In genomic region chr7:100829150-100829716, GRCh38 we compare ENCODE assay signal across 7 cellular contexts. TPM values are rescaled to one million over a fixed set of nuclear protein-coding genes. Genes with fewer than 3 reads are reported as not detected.
A peak's percentile ranks its signal among the peaks of the same experiment; 100 is the strongest.
DNase-seq lines count a peak whose midpoint lies in the region; FAIRE-seq and TF ChIP-seq lines count a peak whose summit lies in the region.
"Had no signal": no experiment of that assay in that cellular context is flagged by ENCODE, and none has a peak within 500 bp of the region (broad histone marks: within the 10 kb centered on the region; RNA-seq: fewer than 3 reads in every experiment).

No MANE protein-coding gene starts in this region.

- H3K9me1 ChIP-seq in endothelial cell of umbilical vein (replicated peaks; ENCODE audit: control insufficient read depth, extremely low read depth, insufficient read depth, low read length): no peaks in the 10 kb centered on the region

- H3K27ac ChIP-seq in endothelial cell of umbilical vein (ENCODE audit: insufficient read depth, low read depth, low read length): peak overlapping the region; percentile 94
- H3K27ac ChIP-seq: KMS-11 had no signal

- H4K20me1 ChIP-seq in endothelial cell of umbilical vein (replicated peaks; ENCODE audit: control insufficient read depth, extremely low read depth, insufficient read depth, low read length): no peaks in the 10 kb centered on the region

- TF ChIP-seq POLR2A in endothelial cell of umbilical vein (IDR thresholded peaks at IDR 0.05; ENCODE audit: low read depth, low read length): peak; percentile 87

- no peaks in the 10 kb centered on the region for H3K27me3 ChIP-seq in endothelial cell of umbilical vein (ENCODE audit: control insufficient read depth in 2 of 2, insufficient read depth in 2 of 2, low read length in 2 of 2)

- no TSS peak for BruUV-seq in endothelial cell of umbilical vein (replicated peaks; lab: Mats Ljungman, UMichigan)

- dilution Hi-C loops in endothelial cell of umbilical vein (cut with MboI; ENCODE audit: extremely low pct_ligation_motif_present, low sequenced_read_pairs): loop anchor here (25.0 kb wide), 1 partner anchor 117 kb away; the partner anchor contains the start of genes EPO and POP7

- peaks cover 15% of the 10 kb centered on the region for H3K4me1 ChIP-seq in endothelial cell of umbilical vein (ENCODE audit: control insufficient read depth, extremely low read depth, insufficient read depth, low read length)

- DNase-seq in D721Med (ENCODE audit: insufficient read length, low spot score) (peak; percentile 8), endothelial cell of umbilical vein (ENCODE audit: low read depth, low spot score) (peak; percentile 98), mucosa of gallbladder (ENCODE audit: low spot score) (peak; percentile 64), iPS-NIHi7 (ENCODE audit: extremely low spot score) (no peak), NCI-H82 (lab: John Stamatoyannopoulos, UW) (no peak)
- no peak for DNase-seq in activated CD8-positive, alpha-beta memory T cell treated with anti-CD3 and anti-CD28 coated beads for 24 hours

- TF ChIP-seq CTCF in D721Med (IDR thresholded peaks at IDR 0.05; ENCODE audit: insufficient read depth, missing control alignments) (no peak), endothelial cell of umbilical vein (IDR thresholded peaks at IDR 0.05; ENCODE audit: extremely low read depth in 1 of 2, insufficient read depth in 1 of 2, low read depth in 1 of 2, low read length in 2 of 2) (no peak)

- H3K9me3 ChIP-seq in endothelial cell of umbilical vein (replicated peaks; ENCODE audit: control insufficient read depth, insufficient read depth, low read length): no peaks in the 10 kb centered on the region

- peaks cover 30% of the 10 kb centered on the region for H3K79me2 ChIP-seq in endothelial cell of umbilical vein (ENCODE audit: control insufficient read depth, insufficient read depth, low read length)

- intact Hi-C loops in endothelial cell of umbilical vein (cut with micrococcal nuclease): loop anchor here (2.0 kb wide), 1 partner anchor 124 kb away; no protein-coding TSS in a partner anchor

- peak overlapping the region; percentile 74 for H3K4me2 ChIP-seq in endothelial cell of umbilical vein (ENCODE audit: insufficient read depth, low read length)
- H3K4me2 ChIP-seq: KMS-11 had no signal

- POLR2A ChIA-PET in endothelial cell of umbilical vein (lab: Charles Lee): interaction anchor here (0.5 to 1.0 kb wide), 3 partner anchors 7 to 27 kb away, joined by 3 read pairs; no protein-coding TSS in a partner anchor

- no peak overlapping the region for H3K4me3 ChIP-seq in endothelial cell of umbilical vein (replicated peaks in 1 of 3; ENCODE audit: insufficient read depth in 1 of 3, low read depth in 1 of 3, low read length in 3 of 3)

- CTCF ChIA-PET in endothelial cell of umbilical vein (lab: Charles Lee): interaction anchor here (2.1 to 5.8 kb wide), 4 partner anchors 13 to 124 kb away, joined by 6 to 130 read pairs (median 45); partner anchors contain the start of genes POP7 and SLC12A9

- peaks cover 0 to under 1% of the 10 kb centered on the region in 2 experiments for H3K36me3 ChIP-seq in endothelial cell of umbilical vein (ENCODE audit: control insufficient read depth in 2 of 2, extremely low read depth in 1 of 2, insufficient read depth in 2 of 2, low read length in 2 of 2)

- no peak for FAIRE-seq in D721Med (lab: Jason Lieb, UNC)
- FAIRE-seq in endothelial cell of umbilical vein (lab: Jason Lieb, UNC): peak; percentile 97

- H2AFZ ChIP-seq in endothelial cell of umbilical vein (ENCODE audit: low read depth, low read length): no peak overlapping the region

- peak overlapping the region; percentile 55 for H3K9ac ChIP-seq in endothelial cell of umbilical vein (replicated peaks; ENCODE audit: extremely low read depth, insufficient read depth, low read length)
- H3K9ac ChIP-seq: KMS-11 had no signal

TF ChIP-seq in endothelial cell of umbilical vein, 7 proteins besides CTCF, POLR2A, EP300 and RAD21:
- TF ChIP-seq POLR2AphosphoS5 (IDR thresholded peaks at IDR 0.05; ENCODE audit: insufficient read depth, low read depth, low read length) (peak; percentile 99), GATA2 (IDR thresholded peaks at IDR 0.05; ENCODE audit: insufficient read depth, insufficient read length, low read depth, low read length) (peak; percentile 97), EZH2 (IDR thresholded peaks at IDR 0.05; ENCODE audit: borderline replicate concordance, low read depth, low read length, severe bottlenecking) (no peak), MYC (IDR thresholded peaks at IDR 0.05; ENCODE audit: low read depth, low read length) (no peak)

RNA-seq across cellular contexts. Expression of gene EPHB4, which starts 1.9 kb away (rescaled TPM):
- 148 and 193 TPM in 2 replicates for total RNA-seq in endothelial cell of umbilical vein
- 240 and 274 TPM in 2 replicates for polyA plus RNA-seq in endothelial cell of umbilical vein
- 252 and 260 TPM in 2 replicates for polyA plus RNA-seq in endothelial cell of umbilical vein (2011; cell fraction: cytosol; rRNA removed)
- polyA plus RNA-seq in endothelial cell of umbilical vein (2011; cell fraction: nucleus; rRNA removed): 262 and 267 TPM in 2 replicates
- 170 and 173 TPM in 2 replicates for polyA plus RNA-seq in endothelial cell of umbilical vein (2012)
- polyA minus RNA-seq in endothelial cell of umbilical vein: 243 and 340 TPM in 2 replicates
- 24.2 TPM for polyA minus RNA-seq in endothelial cell of umbilical vein (2011; cell fraction: cytosol; rRNA and poly(A)+ RNA removed)
- polyA minus RNA-seq in endothelial cell of umbilical vein (2011; cell fraction: nucleus; rRNA and poly(A)+ RNA removed): 99.7 and 134 TPM in 2 replicates
- 165 TPM for total RNA-seq in mucosa of gallbladder

RNA-seq across cellular contexts. Expression of gene SLC12A9, which starts 23.3 kb away (rescaled TPM):
- total RNA-seq in endothelial cell of umbilical vein: 30.1 and 35.0 TPM in 2 replicates
- polyA plus RNA-seq in endothelial cell of umbilical vein: 37.0 and 37.5 TPM in 2 replicates
- polyA plus RNA-seq in endothelial cell of umbilical vein (2011; cell fraction: cytosol; rRNA removed): 16.4 and 21.1 TPM in 2 replicates
- polyA plus RNA-seq in endothelial cell of umbilical vein (2011; cell fraction: nucleus; rRNA removed): 62.1 and 65.2 TPM in 2 replicates
- 23.0 and 23.7 TPM in 2 replicates for polyA plus RNA-seq in endothelial cell of umbilical vein (2012)
- 29.1 and 35.8 TPM in 2 replicates for polyA minus RNA-seq in endothelial cell of umbilical vein
- 4.3 TPM for polyA minus RNA-seq in endothelial cell of umbilical vein (2011; cell fraction: cytosol; rRNA and poly(A)+ RNA removed)
- 13.5 and 18.8 TPM in 2 replicates for polyA minus RNA-seq in endothelial cell of umbilical vein (2011; cell fraction: nucleus; rRNA and poly(A)+ RNA removed)
- 76.1 TPM for total RNA-seq in mucosa of gallbladder

RNA-seq across cellular contexts. Expression of gene TRIP6, which starts 38.0 kb away (rescaled TPM):
- 84.5 and 90.3 TPM in 2 replicates for total RNA-seq in endothelial cell of umbilical vein
- 88.6 and 90.3 TPM in 2 replicates for polyA plus RNA-seq in endothelial cell of umbilical vein
- polyA plus RNA-seq in endothelial cell of umbilical vein (2011; cell fraction: cytosol; rRNA removed): 69.4 and 77.1 TPM in 2 replicates
- 65.8 and 79.0 TPM in 2 replicates for polyA plus RNA-seq in endothelial cell of umbilical vein (2011; cell fraction: nucleus; rRNA removed)
- polyA plus RNA-seq in endothelial cell of umbilical vein (2012): 60.3 and 63.1 TPM in 2 replicates
- polyA minus RNA-seq in endothelial cell of umbilical vein: 40.6 and 47.6 TPM in 2 replicates
- 36.6 TPM for polyA minus RNA-seq in endothelial cell of umbilical vein (2011; cell fraction: cytosol; rRNA and poly(A)+ RNA removed)
- polyA minus RNA-seq in endothelial cell of umbilical vein (2011; cell fraction: nucleus; rRNA and poly(A)+ RNA removed): 14.4 and 21.5 TPM in 2 replicates
- total RNA-seq in mucosa of gallbladder: 91.0 TPM

RNA-seq across cellular contexts. Expression of gene SRRT, which starts 45.7 kb away (rescaled TPM):
- total RNA-seq in endothelial cell of umbilical vein (199 and 202 TPM in 2 replicates), mucosa of gallbladder (150 TPM)
- 51.9 and 58.6 TPM in 2 replicates for polyA plus RNA-seq in endothelial cell of umbilical vein
- polyA plus RNA-seq in endothelial cell of umbilical vein (2011; cell fraction: cytosol; rRNA removed): 56.1 and 57.3 TPM in 2 replicates
- polyA plus RNA-seq in endothelial cell of umbilical vein (2011; cell fraction: nucleus; rRNA removed): 334 and 404 TPM in 2 replicates
- 88.7 and 117 TPM in 2 replicates for polyA plus RNA-seq in endothelial cell of umbilical vein (2012)
- polyA minus RNA-seq in endothelial cell of umbilical vein: 60.4 and 90.5 TPM in 2 replicates
- polyA minus RNA-seq in endothelial cell of umbilical vein (2011; cell fraction: cytosol; rRNA and poly(A)+ RNA removed): 52.0 TPM
- polyA minus RNA-seq in endothelial cell of umbilical vein (2011; cell fraction: nucleus; rRNA and poly(A)+ RNA removed): 66.1 and 79.9 TPM in 2 replicates

Comparison
In these comparisons a context has a peak if more than half of its experiments do, and no peak if none do; other contexts are left out.
1. DNase-seq: peak in D721Med (single experiment), endothelial cell of umbilical vein (single experiment) and mucosa of gallbladder (single experiment); none in activated CD8-positive, alpha-beta memory T cell treated with anti-CD3 and anti-CD28 coated beads for 24 hours (single experiment), iPS-NIHi7 (single experiment) and NCI-H82 (single experiment).